In the genomic region with DNA sequence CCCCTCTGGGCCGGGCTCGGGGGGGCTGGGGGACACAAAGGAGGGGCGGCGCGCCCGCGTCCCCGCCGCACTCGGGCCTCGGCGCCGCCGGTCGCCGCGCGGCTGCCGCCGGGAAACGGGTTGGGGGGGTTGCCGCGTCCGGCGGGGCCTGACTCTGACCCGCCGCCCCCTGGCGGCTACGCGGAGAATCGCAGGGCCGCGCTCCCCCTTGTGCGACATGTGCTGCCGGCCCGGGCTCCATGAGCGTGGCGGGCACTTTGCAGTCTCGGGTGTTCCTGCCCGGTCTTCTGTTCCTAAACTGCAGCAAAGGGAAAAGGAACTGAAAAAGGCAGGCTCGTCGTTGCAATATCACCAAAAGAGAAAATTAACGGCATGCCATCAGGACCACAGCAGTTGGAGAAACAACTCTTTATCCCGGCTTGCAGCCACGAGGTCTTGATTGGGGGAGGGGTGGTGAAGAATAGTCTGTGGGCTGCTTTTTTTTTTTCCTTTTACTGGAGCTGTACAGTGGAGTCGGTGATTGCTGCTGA, we compare ENCODE assay signal across 1 cellular context.
TF ChIP-seq lines count a peak whose summit lies in the region.

No MANE protein-coding gene starts in this region.

TF ChIP-seq in GM12878, 131 proteins besides CTCF, POLR2A, EP300 and RAD21 (continued from another document and continues in another):
- TF ChIP-seq IRF5 (IDR thresholded peaks at IDR 0.05; ENCODE audit: borderline replicate concordance) = no peak
- no peak for TF ChIP-seq RCOR1 (conservative IDR thresholded peaks at IDR 0.05; ENCODE audit: low read depth, low read length)
- no peak for TF ChIP-seq FOXK2 (IDR thresholded peaks at IDR 0.05)
- no peak for TF ChIP-seq TBL1XR1 (IDR thresholded peaks at IDR 0.05; ENCODE audit: low read depth, low read length)
- peak; percentile 48; the same call in 1 of the 2 replicates for TF ChIP-seq SIN3A (IDR thresholded peaks at IDR 0.05; ENCODE audit: low read depth, low read length)
- no peak for TF ChIP-seq NR2C1 (IDR thresholded peaks at IDR 0.05)
- peak; percentile 59; the same call in 1 of the 2 replicates for TF ChIP-seq RB1 (IDR thresholded peaks at IDR 0.05; ENCODE audit: borderline replicate concordance)
- TF ChIP-seq, protein P1, sequence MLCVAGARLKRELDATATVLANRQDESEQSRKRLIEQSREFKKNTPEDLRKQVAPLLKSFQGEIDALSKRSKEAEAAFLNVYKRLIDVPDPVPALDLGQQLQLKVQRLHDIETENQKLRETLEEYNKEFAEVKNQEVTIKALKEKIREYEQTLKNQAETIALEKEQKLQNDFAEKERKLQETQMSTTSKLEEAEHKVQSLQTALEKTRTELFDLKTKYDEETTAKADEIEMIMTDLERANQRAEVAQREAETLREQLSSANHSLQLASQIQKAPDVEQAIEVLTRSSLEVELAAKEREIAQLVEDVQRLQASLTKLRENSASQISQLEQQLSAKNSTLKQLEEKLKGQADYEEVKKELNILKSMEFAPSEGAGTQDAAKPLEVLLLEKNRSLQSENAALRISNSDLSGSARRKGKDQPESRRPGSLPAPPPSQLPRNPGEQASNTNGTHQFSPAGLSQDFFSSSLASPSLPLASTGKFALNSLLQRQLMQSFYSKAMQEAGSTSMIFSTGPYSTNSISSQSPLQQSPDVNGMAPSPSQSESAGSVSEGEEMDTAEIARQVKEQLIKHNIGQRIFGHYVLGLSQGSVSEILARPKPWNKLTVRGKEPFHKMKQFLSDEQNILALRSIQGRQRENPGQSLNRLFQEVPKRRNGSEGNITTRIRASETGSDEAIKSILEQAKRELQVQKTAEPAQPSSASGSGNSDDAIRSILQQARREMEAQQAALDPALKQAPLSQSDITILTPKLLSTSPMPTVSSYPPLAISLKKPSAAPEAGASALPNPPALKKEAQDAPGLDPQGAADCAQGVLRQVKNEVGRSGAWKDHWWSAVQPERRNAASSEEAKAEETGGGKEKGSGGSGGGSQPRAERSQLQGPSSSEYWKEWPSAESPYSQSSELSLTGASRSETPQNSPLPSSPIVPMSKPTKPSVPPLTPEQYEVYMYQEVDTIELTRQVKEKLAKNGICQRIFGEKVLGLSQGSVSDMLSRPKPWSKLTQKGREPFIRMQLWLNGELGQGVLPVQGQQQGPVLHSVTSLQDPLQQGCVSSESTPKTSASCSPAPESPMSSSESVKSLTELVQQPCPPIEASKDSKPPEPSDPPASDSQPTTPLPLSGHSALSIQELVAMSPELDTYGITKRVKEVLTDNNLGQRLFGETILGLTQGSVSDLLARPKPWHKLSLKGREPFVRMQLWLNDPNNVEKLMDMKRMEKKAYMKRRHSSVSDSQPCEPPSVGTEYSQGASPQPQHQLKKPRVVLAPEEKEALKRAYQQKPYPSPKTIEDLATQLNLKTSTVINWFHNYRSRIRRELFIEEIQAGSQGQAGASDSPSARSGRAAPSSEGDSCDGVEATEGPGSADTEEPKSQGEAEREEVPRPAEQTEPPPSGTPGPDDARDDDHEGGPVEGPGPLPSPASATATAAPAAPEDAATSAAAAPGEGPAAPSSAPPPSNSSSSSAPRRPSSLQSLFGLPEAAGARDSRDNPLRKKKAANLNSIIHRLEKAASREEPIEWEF (IDR thresholded peaks at IDR 0.05; ENCODE audit: insufficient replicate concordance, low read depth, low read length) = no peak
- TF ChIP-seq CBFB (IDR thresholded peaks at IDR 0.05; ENCODE audit: low read depth) = no peak
- no peak for TF ChIP-seq PKNOX1 (IDR thresholded peaks at IDR 0.05)
- peak; percentile 68; the same call in 1 of the 2 replicates for TF ChIP-seq HDAC2 (IDR thresholded peaks at IDR 0.05)
- TF ChIP-seq NFYA (IDR thresholded peaks at IDR 0.05; ENCODE audit: borderline replicate concordance, low read depth, low read length) = no peak
- peak; percentile 62 for TF ChIP-seq E2F8 (IDR thresholded peaks at IDR 0.05; ENCODE audit: low read depth, partially characterized antibody)
- no peak for TF ChIP-seq NRF1 (conservative IDR thresholded peaks at IDR 0.05; ENCODE audit: low read depth, low read length)
- no peak for TF ChIP-seq MYB (IDR thresholded peaks at IDR 0.05; ENCODE audit: borderline replicate concordance, low read depth, low read length)
- TF ChIP-seq TCF7 (IDR thresholded peaks at IDR 0.05; ENCODE audit: borderline replicate concordance) = no peak
- 0 out of 2 replicates have a peak, but pooled peaks have one; percentile 61 for TF ChIP-seq PAX5 (IDR thresholded peaks at IDR 0.05; ENCODE audit: borderline replicate concordance, low read depth, low read length)
- no peak for TF ChIP-seq PML (IDR thresholded peaks at IDR 0.05; ENCODE audit: low read length)
- no peak; the same call in 1 of the 2 replicates for TF ChIP-seq YY1 (IDR thresholded peaks at IDR 0.05; ENCODE audit: low read depth, low read length)
- no peak for TF ChIP-seq ZNF622 (IDR thresholded peaks at IDR 0.05)
- peak; percentile 48 to 81; a peak in 2 of 4 replicates for TF ChIP-seq BHLHE40 (IDR thresholded peaks at IDR 0.05; ENCODE audit: borderline replicate concordance in 1 of 2, low read depth in 2 of 2, low read length in 1 of 2)
- TF ChIP-seq USF2 (IDR thresholded peaks at IDR 0.05; ENCODE audit: borderline replicate concordance, low read depth, low read length) = no peak
- TF ChIP-seq RELA (IDR thresholded peaks at IDR 0.05; ENCODE audit: borderline replicate concordance, partially characterized antibody) = peak; percentile 19
- TF ChIP-seq ZNF384 (IDR thresholded peaks at IDR 0.05; ENCODE audit: borderline replicate concordance, low read depth, low read length) = no peak
- TF ChIP-seq TAF1 (IDR thresholded peaks at IDR 0.05; ENCODE audit: borderline replicate concordance, low read depth, low read length) = 0 out of 2 replicates have a peak, but pooled peaks have one; percentile 34
- peak; percentile 78 for TF ChIP-seq IKZF1 (conservative IDR thresholded peaks at IDR 0.05)
- TF ChIP-seq YBX1 (IDR thresholded peaks at IDR 0.05) = no peak
- TF ChIP-seq, protein P2, sequence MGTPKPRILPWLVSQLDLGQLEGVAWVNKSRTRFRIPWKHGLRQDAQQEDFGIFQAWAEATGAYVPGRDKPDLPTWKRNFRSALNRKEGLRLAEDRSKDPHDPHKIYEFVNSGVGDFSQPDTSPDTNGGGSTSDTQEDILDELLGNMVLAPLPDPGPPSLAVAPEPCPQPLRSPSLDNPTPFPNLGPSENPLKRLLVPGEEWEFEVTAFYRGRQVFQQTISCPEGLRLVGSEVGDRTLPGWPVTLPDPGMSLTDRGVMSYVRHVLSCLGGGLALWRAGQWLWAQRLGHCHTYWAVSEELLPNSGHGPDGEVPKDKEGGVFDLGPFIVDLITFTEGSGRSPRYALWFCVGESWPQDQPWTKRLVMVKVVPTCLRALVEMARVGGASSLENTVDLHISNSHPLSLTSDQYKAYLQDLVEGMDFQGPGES (IDR thresholded peaks at IDR 0.05) = no peak
- 0 out of 2 replicates have a peak, but pooled peaks have one; percentile 45 for TF ChIP-seq TCF12 (IDR thresholded peaks at IDR 0.05; ENCODE audit: low read depth, low read length)
- TF ChIP-seq RFX5 (IDR thresholded peaks at IDR 0.05; ENCODE audit: low read depth, low read length) = no peak
- TF ChIP-seq MEF2A (IDR thresholded peaks at IDR 0.05; ENCODE audit: insufficient read depth, low read depth, low read length) = no peak
- TF ChIP-seq MTA3 (IDR thresholded peaks at IDR 0.05; ENCODE audit: borderline replicate concordance, low read length) = no peak; the same call in 1 of the 2 replicates
- TF ChIP-seq CBX3 (IDR thresholded peaks at IDR 0.05; ENCODE audit: borderline replicate concordance, low read depth) = no peak
- no peak for TF ChIP-seq SUZ12 (IDR thresholded peaks at IDR 0.05; ENCODE audit: unreplicated experiment)
- TF ChIP-seq CEBPZ (IDR thresholded peaks at IDR 0.05; ENCODE audit: low read depth, low read length) = no peak
- TF ChIP-seq, protein P3, sequence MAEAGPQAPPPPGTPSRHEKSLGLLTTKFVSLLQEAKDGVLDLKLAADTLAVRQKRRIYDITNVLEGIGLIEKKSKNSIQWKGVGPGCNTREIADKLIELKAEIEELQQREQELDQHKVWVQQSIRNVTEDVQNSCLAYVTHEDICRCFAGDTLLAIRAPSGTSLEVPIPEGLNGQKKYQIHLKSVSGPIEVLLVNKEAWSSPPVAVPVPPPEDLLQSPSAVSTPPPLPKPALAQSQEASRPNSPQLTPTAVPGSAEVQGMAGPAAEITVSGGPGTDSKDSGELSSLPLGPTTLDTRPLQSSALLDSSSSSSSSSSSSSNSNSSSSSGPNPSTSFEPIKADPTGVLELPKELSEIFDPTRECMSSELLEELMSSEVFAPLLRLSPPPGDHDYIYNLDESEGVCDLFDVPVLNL (IDR thresholded peaks at IDR 0.05; ENCODE audit: low read depth, low read length) = 0 out of 2 replicates have a peak, but pooled peaks have one; percentile 27
- no peak for TF ChIP-seq MTA2 (IDR thresholded peaks at IDR 0.05; ENCODE audit: low read depth)
- TF ChIP-seq ESRRA (IDR thresholded peaks at IDR 0.05; ENCODE audit: low read length) = peak; percentile 63
